In genomic region chr20:1465470-1466210, GRCh38 we compare ENCODE assay signal across 9 cellular contexts. TPM values are rescaled to one million over a fixed set of nuclear protein-coding genes. Genes with fewer than 3 reads are reported as not detected.
DNase-seq lines count a peak whose midpoint lies in the region; ATAC-seq, FAIRE-seq and TF ChIP-seq lines count a peak whose summit lies in the region.
"Had no signal": no experiment of that assay in that cellular context is flagged by ENCODE, and none has a peak within 500 bp of the region (broad histone marks: within the 10 kb centered on the region; RNA-seq: fewer than 3 reads in every experiment).

No MANE protein-coding gene starts in this region.

- H3K9ac ChIP-seq in OCI-LY1 (ENCODE audit: low read length) (peak overlapping the region; percentile 97), endothelial cell of umbilical vein (replicated peaks; ENCODE audit: extremely low read depth, insufficient read depth, low read length) (peak overlapping the region; percentile 97)

- H3K27me3 ChIP-seq in CD4-positive, alpha-beta memory T cell (ENCODE audit: insufficient read depth, low read length) = no peaks in the 10 kb centered on the region
- no peaks in the 10 kb centered on the region for H3K27me3 ChIP-seq in OCI-LY1 (ENCODE audit: insufficient read depth, low read length)
- H3K27me3 ChIP-seq in endothelial cell of umbilical vein (ENCODE audit: control insufficient read depth in 2 of 2, insufficient read depth in 2 of 2, low read length in 2 of 2) = no peaks in the 10 kb centered on the region

- H3K4me2 ChIP-seq in OCI-LY1 (ENCODE audit: low read length) (peak overlapping the region; percentile 98), endothelial cell of umbilical vein (ENCODE audit: insufficient read depth, low read length) (peak overlapping the region; percentile 91)

- dilution Hi-C loops in endothelial cell of umbilical vein (cut with MboI; ENCODE audit: extremely low pct_ligation_motif_present, low sequenced_read_pairs) = no loop called here

- peak overlapping the region; percentile 53 to 65 for H3K4me3 ChIP-seq in CD4-positive, alpha-beta memory T cell (ENCODE audit: low read length in 2 of 2)
- H3K4me3 ChIP-seq in OCI-LY1 (ENCODE audit: low read depth, low read length, poor library complexity, severe bottlenecking) (peak overlapping the region; percentile 96), endothelial cell of umbilical vein (replicated peaks in 1 of 3; ENCODE audit: insufficient read depth in 1 of 3, low read depth in 1 of 3, low read length in 3 of 3) (peak overlapping the region; percentile 51 to 95 (median 75))

- DNase-seq in CD4-positive, alpha-beta memory T cell = no peak
- DNase-seq in endothelial cell of umbilical vein (ENCODE audit: low read depth, low spot score) (no peak), omental fat pad (ENCODE audit: low spot score) (no peak), Kasumi-1 (lab: John Stamatoyannopoulos, UW) (no peak), T-helper 9 cell (no peak), cerebellum (ENCODE audit: low spot score) (no peak)
- DNase-seq: central memory CD4-positive, alpha-beta T cell had no signal

- H3K9me1 ChIP-seq in endothelial cell of umbilical vein (replicated peaks; ENCODE audit: control insufficient read depth, extremely low read depth, insufficient read depth, low read length) = no peaks in the 10 kb centered on the region

- H3K4me3 Mint-ChIP-seq in CD4-positive, alpha-beta memory T cell = peak overlapping the region; percentile 78 to 93 (median 88)

- H2AFZ ChIP-seq in OCI-LY1 (ENCODE audit: low read length) (no peak overlapping the region), endothelial cell of umbilical vein (ENCODE audit: low read depth, low read length) (no peak overlapping the region)

- TF ChIP-seq CTCF in OCI-LY1 (IDR thresholded peaks at IDR 0.05; ENCODE audit: low read length) (no peak), endothelial cell of umbilical vein (IDR thresholded peaks at IDR 0.05; ENCODE audit: extremely low read depth in 1 of 2, insufficient read depth in 1 of 2, low read depth in 1 of 2, low read length in 2 of 2) (no peak), omental fat pad (IDR thresholded peaks at IDR 0.05) (no peak)

- H3K4me1 ChIP-seq in CD4-positive, alpha-beta memory T cell (ENCODE audit: insufficient read depth, low read length) = peaks cover 41% of the 10 kb centered on the region
- peaks cover 43% of the 10 kb centered on the region for H3K4me1 ChIP-seq in OCI-LY1 (ENCODE audit: insufficient read depth, low read length, severe bottlenecking)
- peaks cover 32% of the 10 kb centered on the region for H3K4me1 ChIP-seq in endothelial cell of umbilical vein (ENCODE audit: control insufficient read depth, extremely low read depth, insufficient read depth, low read length)

- TSS peak; percentile 37 for BruUV-seq in endothelial cell of umbilical vein (replicated peaks; lab: Mats Ljungman, UMichigan)

- POLR2A ChIA-PET in CD4-positive, alpha-beta memory T cell (lab: Charles Lee; ENCODE audit: partially characterized antibody) = interaction anchor here (0.7 to 3.1 kb wide), 6 partner anchors 10 to 352 kb away, joined by 3 to 19 read pairs (median 4); partner anchors contain the start of gene FKBP1A
- POLR2A ChIA-PET in endothelial cell of umbilical vein (lab: Charles Lee) = no interaction called here

- peaks cover 0 to 2% (median 0%) of the 10 kb centered on the region in 8 donors for H3K9me3 Mint-ChIP-seq in CD4-positive, alpha-beta memory T cell

- no peaks in the 10 kb centered on the region for H3K9me3 ChIP-seq in CD4-positive, alpha-beta memory T cell (ENCODE audit: control insufficient read depth in 1 of 2, low read length in 2 of 2)
- H3K9me3 ChIP-seq in OCI-LY1 (ENCODE audit: low read length) (no peaks in the 10 kb centered on the region), endothelial cell of umbilical vein (replicated peaks; ENCODE audit: control insufficient read depth, insufficient read depth, low read length) (no peaks in the 10 kb centered on the region)

- TF ChIP-seq POLR2A in endothelial cell of umbilical vein (IDR thresholded peaks at IDR 0.05; ENCODE audit: low read depth, low read length) = no peak

- peak; percentile 1 for ATAC-seq in omental fat pad (ENCODE audit: low FRiP score)
- ATAC-seq in HG02642 (IDR thresholded peaks at IDR 0.05; ENCODE audit: poor library complexity, unreplicated experiment) = no peak

- peaks cover 17 to 34% of the 10 kb centered on the region in 2 donors for H3K36me3 Mint-ChIP-seq in CD4-positive, alpha-beta memory T cell

- intact Hi-C loops in CD4-positive, alpha-beta memory T cell (cut with micrococcal nuclease) = loop anchor here (1.0 to 10.0 kb wide), 8 partner anchors 37 to 1005 kb away; partner anchors contain the start of gene SNRPB
- intact Hi-C loops in endothelial cell of umbilical vein (cut with micrococcal nuclease) = loop anchor here (1.0 to 2.0 kb wide), 5 partner anchors 31 to 311 kb away; partner anchors contain the start of gene FKBP1A

- peaks cover 37 to 53% (median 44%) of the 10 kb centered on the region in 4 donors for H3K4me1 Mint-ChIP-seq in CD4-positive, alpha-beta memory T cell

- peak; percentile 42 for FAIRE-seq in endothelial cell of umbilical vein (lab: Jason Lieb, UNC)

- H4K20me1 ChIP-seq in OCI-LY1 (ENCODE audit: insufficient read depth, low read length) (no peaks in the 10 kb centered on the region), endothelial cell of umbilical vein (replicated peaks; ENCODE audit: control insufficient read depth, extremely low read depth, insufficient read depth, low read length) (peaks cover 4% of the 10 kb centered on the region)

- no peaks in the 10 kb centered on the region for H3F3A ChIP-seq in OCI-LY1 (ENCODE audit: insufficient read depth, low read length)

- peak overlapping the region; percentile 89 for H3K27ac ChIP-seq in CD4-positive, alpha-beta memory T cell (ENCODE audit: low read depth, low read length)
- H3K27ac ChIP-seq in OCI-LY1 (ENCODE audit: low read depth, low read length, poor library complexity, severe bottlenecking) (no peak overlapping the region), endothelial cell of umbilical vein (ENCODE audit: insufficient read depth, low read depth, low read length) (peak overlapping the region; percentile 78)

- H3K27ac Mint-ChIP-seq in CD4-positive, alpha-beta memory T cell = peak overlapping the region; percentile 47 to 94 (median 89)

- H3K27me3 Mint-ChIP-seq in CD4-positive, alpha-beta memory T cell = peaks cover 1 to 2% of the 10 kb centered on the region in 2 donors

- CTCF ChIA-PET in CD4-positive, alpha-beta memory T cell (lab: Charles Lee; ENCODE audit: partially characterized antibody) = interaction anchor here (0.9 to 4.0 kb wide), 7 partner anchors 8 to 311 kb away, joined by 3 to 22 read pairs (median 4); partner anchors contain the start of gene FKBP1A
- CTCF ChIA-PET in endothelial cell of umbilical vein (lab: Charles Lee) = interaction anchor here (1.1 to 14.3 kb wide), 19 partner anchors 8 to 337 kb away, joined by 3 to 229 read pairs (median 5); partner anchors contain the start of gene SIRPB2

- peaks cover 22% of the 10 kb centered on the region for H3K36me3 ChIP-seq in CD4-positive, alpha-beta memory T cell (ENCODE audit: insufficient read depth, low read length)
- H3K36me3 ChIP-seq in OCI-LY1 (ENCODE audit: insufficient read depth, low read length) (peaks cover 38% of the 10 kb centered on the region), endothelial cell of umbilical vein (ENCODE audit: control insufficient read depth in 2 of 2, extremely low read depth in 1 of 2, insufficient read depth in 2 of 2, low read length in 2 of 2) (peaks cover 4 to 9% of the 10 kb centered on the region in 2 experiments)

- H3K79me2 ChIP-seq in OCI-LY1 (ENCODE audit: insufficient read depth, low read length) = peaks cover 27% of the 10 kb centered on the region
- peaks cover 52% of the 10 kb centered on the region for H3K79me2 ChIP-seq in endothelial cell of umbilical vein (ENCODE audit: control insufficient read depth, insufficient read depth, low read length)

- H3K9me2 ChIP-seq in OCI-LY1 (ENCODE audit: low read depth, low read length) = no peaks in the 10 kb centered on the region

TF ChIP-seq in endothelial cell of umbilical vein, 7 proteins besides CTCF, POLR2A, EP300 and RAD21 (continues in another document):
- TF ChIP-seq FOS (IDR thresholded peaks at IDR 0.05; ENCODE audit: borderline replicate concordance, insufficient read depth, low read length) (no peak), JUN (IDR thresholded peaks at IDR 0.05; ENCODE audit: borderline replicate concordance, insufficient read depth, insufficient read length, low read depth) (no peak), POLR2AphosphoS5 (IDR thresholded peaks at IDR 0.05; ENCODE audit: insufficient read depth, low read depth, low read length) (no peak)
- TF ChIP-seq, protein P1, sequence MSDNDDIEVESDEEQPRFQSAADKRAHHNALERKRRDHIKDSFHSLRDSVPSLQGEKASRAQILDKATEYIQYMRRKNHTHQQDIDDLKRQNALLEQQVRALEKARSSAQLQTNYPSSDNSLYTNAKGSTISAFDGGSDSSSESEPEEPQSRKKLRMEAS (IDR thresholded peaks at IDR 0.05; ENCODE audit: insufficient read depth, insufficient read length) = no peak

RNA-seq across cellular contexts. Expression of gene NSFL1C, which starts 1.0 kb away (rescaled TPM):
- total RNA-seq in CD4-positive, alpha-beta memory T cell = 10 to 100 TPM; 57.5 to 65.8 TPM
- 100 to 1,000 TPM in 1 of 2 donors, 10 to 100 TPM in 1; 77.3 to 105 TPM for polyA plus RNA-seq in CD4-positive, alpha-beta memory T cell
- total RNA-seq in endothelial cell of umbilical vein = 95.7 and 107 TPM in 2 replicates
- polyA plus RNA-seq in endothelial cell of umbilical vein = 26.0 and 27.3 TPM in 2 replicates
- polyA plus RNA-seq in endothelial cell of umbilical vein (2011; cell fraction: cytosol; rRNA removed) = 30.0 and 35.5 TPM in 2 replicates
- polyA plus RNA-seq in endothelial cell of umbilical vein (2011; cell fraction: nucleus; rRNA removed) = 70.9 and 78.9 TPM in 2 replicates
- 88.1 and 119 TPM in 2 replicates for polyA plus RNA-seq in endothelial cell of umbilical vein (2012)
- polyA minus RNA-seq in endothelial cell of umbilical vein = 37.1 and 37.5 TPM in 2 replicates
- 10.5 TPM for polyA minus RNA-seq in endothelial cell of umbilical vein (2011; cell fraction: cytosol; rRNA and poly(A)+ RNA removed)
- polyA minus RNA-seq in endothelial cell of umbilical vein (2011; cell fraction: nucleus; rRNA and poly(A)+ RNA removed) = 64.1 and 74.2 TPM in 2 replicates
- 10 to 100 TPM; 34.0 to 61.9 (median 57.5) TPM for total RNA-seq in omental fat pad
- 30.4 TPM for total RNA-seq in cerebellum

RNA-seq across cellular contexts. Expression of gene SIRPB2, which starts 25.6 kb away (rescaled TPM):
- not detected for total RNA-seq in CD4-positive, alpha-beta memory T cell
- not detected for polyA plus RNA-seq in CD4-positive, alpha-beta memory T cell
- total RNA-seq in endothelial cell of umbilical vein (9.5 and 12.3 TPM in 2 replicates), omental fat pad (10 to 100 TPM; 13.6 to 35.0 (median 25.7) TPM), cerebellum (1.00 TPM)
- polyA plus RNA-seq in endothelial cell of umbilical vein = 18.8 and 19.7 TPM in 2 replicates
- 11.6 and 12.3 TPM in 2 replicates for polyA plus RNA-seq in endothelial cell of umbilical vein (2011; cell fraction: cytosol; rRNA removed)
- polyA plus RNA-seq in endothelial cell of umbilical vein (2011; cell fraction: nucleus; rRNA removed) = 33.3 and 33.7 TPM in 2 replicates
- 11.4 and 13.6 TPM in 2 replicates for polyA plus RNA-seq in endothelial cell of umbilical vein (2012)
- polyA minus RNA-seq in endothelial cell of umbilical vein = 44.1 and 46.0 TPM in 2 replicates
- not detected for polyA minus RNA-seq in endothelial cell of umbilical vein (2011; cell fraction: cytosol; rRNA and poly(A)+ RNA removed)
- polyA minus RNA-seq in endothelial cell of umbilical vein (2011; cell fraction: nucleus; rRNA and poly(A)+ RNA removed) = 46.1 TPM in 2 replicates
